ENCODE assay signal across 8 cellular contexts in genomic region chrX:139204903-139205667, GRCh38.
A peak's percentile ranks its signal among the peaks of the same experiment; 100 is the strongest.
DNase-seq lines count a peak whose midpoint lies in the region; ATAC-seq and TF ChIP-seq lines count a peak whose summit lies in the region.

No MANE protein-coding gene starts in this region.

- H3K4me1 ChIP-seq in mesodermal cell (ENCODE audit: control insufficient read depth, insufficient read depth, low read length, poor library complexity, severe bottlenecking) (peaks cover 6% of the 10 kb centered on the region), upper lobe of right lung (no peaks in the 10 kb centered on the region)

- 0% methylated on average over 7 of the region's 58 CpGs; no CpG with 5 or more reads in 1 of the 2 experiments for WGBS in mesodermal cell (ENCODE audit: insufficient coverage in 2 of 2), 2 experiments

- H3K4me3 ChIP-seq in GM06990 (replicated peaks; ENCODE audit: low read depth, low read length) (peak overlapping the region; percentile 16), mesodermal cell (ENCODE audit: extremely low read depth, insufficient read depth, low read length, poor library complexity, severe bottlenecking) (peak overlapping the region; percentile 41), upper lobe of right lung (peak overlapping the region; percentile 45)

- TF ChIP-seq CTCF in GM06990 (IDR thresholded peaks at IDR 0.05; ENCODE audit: insufficient read depth, low read length, poor library complexity, severe bottlenecking) (no peak), upper lobe of right lung (IDR thresholded peaks at IDR 0.05) (no peak)

- H3K27ac ChIP-seq in mesodermal cell (ENCODE audit: low read depth, low read length, severe bottlenecking): no peak overlapping the region
- no peak overlapping the region for H3K27ac ChIP-seq in upper lobe of right lung

- no peaks in the 10 kb centered on the region for H3K36me3 ChIP-seq in GM06990 (ENCODE audit: control insufficient read depth, insufficient read depth, low read length)
- H3K36me3 ChIP-seq in mesodermal cell (ENCODE audit: control insufficient read depth, insufficient read depth, low read length): no peaks in the 10 kb centered on the region
- no peaks in the 10 kb centered on the region for H3K36me3 ChIP-seq in upper lobe of right lung

- H3K27me3 ChIP-seq in GM06990 (replicated peaks; ENCODE audit: control insufficient read depth, insufficient read depth, low read length): no peaks in the 10 kb centered on the region; the same call in 1 of the 2 replicates
- H3K27me3 ChIP-seq in upper lobe of right lung: no peaks in the 10 kb centered on the region

- no peaks in the 10 kb centered on the region for H3K9me3 ChIP-seq in mesodermal cell (ENCODE audit: control insufficient read depth, low read length)
- H3K9me3 ChIP-seq in upper lobe of right lung: no peaks in the 10 kb centered on the region

- ATAC-seq in upper lobe of right lung (peak; percentile 70), HG02885 (IDR thresholded peaks at IDR 0.05; ENCODE audit: poor library complexity, unreplicated experiment) (no peak)

- DNase-seq in GM06990 (ENCODE audit: extremely low read depth, insufficient read length) (no peak), NCI-H1105 treated with DMSO at 0.1 percent for 48 hours (lab: John Stamatoyannopoulos, UW) (peak; percentile 27), dermis blood vessel endothelial cell (peak; percentile 41), upper lobe of right lung (peak; percentile 45), NCI-H510A (lab: John Stamatoyannopoulos, UW) (no peak)
- DNase-seq in NK-92 treated with Interleukin-12 subunit alpha and Interleukin-12 subunit beta, amount 100 ng/mL, for 24 hours (lab: John Stamatoyannopoulos, UW): no peak

- intact Hi-C loops in upper lobe of right lung (cut with DNase I): no loop called here

Comparison
In these comparisons a context has a peak if more than half of its experiments do, and no peak if none do; other contexts are left out.
1. DNase-seq: peak in NCI-H1105 treated with DMSO at 0.1 percent for 48 hours (single experiment), dermis blood vessel endothelial cell (single experiment) and upper lobe of right lung (single experiment); none in GM06990 (single experiment), NCI-H510A (single experiment) and NK-92 treated with Interleukin-12 subunit alpha and Interleukin-12 subunit beta, amount 100 ng/mL, for 24 hours (single experiment).
2. Peak in every context shown above with its lines, with median percentiles within 50 percentile points of each other: H3K4me3 ChIP-seq.